14 cellular contexts compared by ENCODE assay signal in the genomic region with DNA sequence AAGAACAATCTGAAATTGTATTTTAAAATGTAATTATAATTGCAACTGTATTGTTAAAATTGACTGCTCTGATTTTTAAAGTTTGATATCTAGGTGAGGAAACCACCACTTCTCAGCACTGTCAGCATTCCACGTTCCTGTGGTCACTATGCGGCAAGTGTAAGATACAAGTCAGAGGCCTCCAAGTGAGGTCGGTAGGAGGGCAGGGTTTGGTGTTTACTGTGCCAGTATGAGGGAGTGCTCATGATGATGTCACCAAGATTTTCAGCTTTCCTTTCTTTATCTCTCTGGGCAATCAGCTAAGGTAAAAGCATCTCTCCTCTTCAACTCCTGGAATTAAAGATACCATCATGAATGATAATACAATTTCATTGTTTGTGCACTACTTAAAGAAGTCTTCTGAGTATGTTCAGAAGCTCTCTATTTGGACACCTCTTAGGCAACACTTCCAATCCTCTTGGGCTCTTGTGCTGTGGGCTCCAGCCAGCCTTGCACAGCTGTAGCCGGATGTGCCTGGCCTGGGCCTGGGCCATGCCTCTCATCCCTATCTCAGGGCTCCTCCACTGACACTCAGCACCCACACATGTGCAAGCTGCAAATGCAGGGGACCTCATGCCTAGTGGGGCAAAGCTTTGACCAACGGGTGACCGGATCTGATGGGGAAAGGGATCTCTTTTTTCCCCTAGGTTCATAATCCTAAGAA. TPM values are rescaled to one million over a fixed set of nuclear protein-coding genes. Genes with fewer than 3 reads are reported as not detected.
DNase-seq lines count a peak whose midpoint lies in the region; ATAC-seq lines count a peak whose summit lies in the region.
"Had no signal": no experiment of that assay in that cellular context is flagged by ENCODE, and none has a peak within 500 bp of the region (broad histone marks: within the 10 kb centered on the region; RNA-seq: fewer than 3 reads in every experiment).

No MANE protein-coding gene starts in this region.

- DNase-seq in activated gamma-delta T cell treated with Interleukin-2 at 50 U/mL for 16 hours: peak; percentile 44
- DNase-seq in activated gamma-delta T cell (lab: John Stamatoyannopoulos, UW): no peak
- DNase-seq in T-helper 2 cell: peak in 3 of 5 experiments; percentile 24 to 86 (median 77)
- DNase-seq in activated naive CD8-positive, alpha-beta T cell treated with anti-CD3 and anti-CD28 coated beads, Interleukin-2, amount 10 ng/mL, durations not matched to agents 7 days and 5 days: no peak
- peak; percentile 46 to 50 for DNase-seq in stimulated activated CD8-positive, alpha-beta memory T cell treated with anti-CD3 and anti-CD28 coated beads, Interleukin-15, amount 100 ng/mL, for 48 hours (ENCODE audit: low read depth in 2 of 2)
- DNase-seq in inferior parietal cortex (ENCODE audit: extremely low spot score): no peak
- no peak for DNase-seq in AG20443 (ENCODE audit: low spot score)
- DNase-seq: AML-193, amygdala, NCI-H1436, NCI-H82 had no signal

- peaks cover 66% of the 10 kb centered on the region for H3K4me1 Mint-ChIP-seq in activated naive CD8-positive, alpha-beta T cell treated with anti-CD3 and anti-CD28 coated beads, Interleukin-2, amount 10 ng/mL, durations not matched to agents 7 days and 5 days

- H3K9me3 Mint-ChIP-seq in activated naive CD8-positive, alpha-beta T cell treated with anti-CD3 and anti-CD28 coated beads, Interleukin-2, amount 10 ng/mL, durations not matched to agents 7 days and 5 days: peaks cover 4% of the 10 kb centered on the region

- ATAC-seq in activated naive CD8-positive, alpha-beta T cell treated with anti-CD3 and anti-CD28 coated beads, Interleukin-2, amount 10 ng/mL, durations not matched to agents 7 days and 5 days (ENCODE audit: low read depth): peak; percentile 37
- ATAC-seq in GM21381 (IDR thresholded peaks at IDR 0.05; ENCODE audit: unreplicated experiment): no peak
- ATAC-seq: left lobe of liver had no signal

- H3K27ac Mint-ChIP-seq in activated naive CD8-positive, alpha-beta T cell treated with anti-CD3 and anti-CD28 coated beads, Interleukin-2, amount 10 ng/mL, durations not matched to agents 7 days and 5 days: peak overlapping the region; percentile 80

- peaks cover 9% of the 10 kb centered on the region for H3K36me3 Mint-ChIP-seq in activated naive CD8-positive, alpha-beta T cell treated with anti-CD3 and anti-CD28 coated beads, Interleukin-2, amount 10 ng/mL, durations not matched to agents 7 days and 5 days

- no peaks in the 10 kb centered on the region for H3K27me3 Mint-ChIP-seq in activated naive CD8-positive, alpha-beta T cell treated with anti-CD3 and anti-CD28 coated beads, Interleukin-2, amount 10 ng/mL, durations not matched to agents 7 days and 5 days

- peak overlapping the region; percentile 65 for H3K4me3 Mint-ChIP-seq in activated naive CD8-positive, alpha-beta T cell treated with anti-CD3 and anti-CD28 coated beads, Interleukin-2, amount 10 ng/mL, durations not matched to agents 7 days and 5 days

- POLR2A ChIA-PET in activated naive CD8-positive, alpha-beta T cell treated with anti-CD3 and anti-CD28 coated beads, Interleukin-2, amount 10 ng/mL, durations not matched to agents 7 days and 5 days (lab: Charles Lee): interaction anchor here (0.7 to 4.0 kb wide), 8 partner anchors 9 to 92 kb away, joined by 3 to 27 read pairs (median 4); partner anchors contain the start of gene CCR2

RNA-seq across cellular contexts. Expression of gene CCR3, which starts 42.9 kb away (rescaled TPM):
- total RNA-seq in activated naive CD8-positive, alpha-beta T cell treated with anti-CD3 and anti-CD28 coated beads, Interleukin-2, amount 10 ng/mL, durations not matched to agents 7 days and 5 days: 1 to 10 TPM; 1.3 to 1.9 TPM
- total RNA-seq: left lobe of liver, temporal lobe had no signal

Comparison
In these comparisons a context has a peak if more than half of its experiments do, and no peak if none do; other contexts are left out.
1. DNase-seq: peak in activated gamma-delta T cell treated with Interleukin-2 at 50 U/mL for 16 hours (single experiment), T-helper 2 cell (3 of 5) and stimulated activated CD8-positive, alpha-beta memory T cell treated with anti-CD3 and anti-CD28 coated beads, Interleukin-15, amount 100 ng/mL, for 48 hours (2 of 2); none in activated gamma-delta T cell (single experiment), activated naive CD8-positive, alpha-beta T cell treated with anti-CD3 and anti-CD28 coated beads, Interleukin-2, amount 10 ng/mL, durations not matched to agents 7 days and 5 days (single experiment), inferior parietal cortex (single experiment) and AG20443 (single experiment).